Comparison of ENCODE assay signal across 1 cellular context in genomic region chr6:157317129-157317814, GRCh38.
TF ChIP-seq lines count a peak whose summit lies in the region.

No MANE protein-coding gene starts in this region.

TF ChIP-seq in K562, 482 proteins besides CTCF, POLR2A, EP300 and RAD21 (continued from another document):
- peak in 1 of 2 experiments; percentile 87; a peak in 2 of 4 replicates for TF ChIP-seq TBL1XR1 (IDR thresholded peaks at IDR 0.05; ENCODE audit: low read length in 2 of 2)
- 0 out of 2 replicates have a peak, but pooled peaks have one; percentile 29 for TF ChIP-seq OTX1 (CRISPR knock-in tag; IDR thresholded peaks at IDR 0.05)
- TF ChIP-seq AFF4 (CRISPR knock-in tag; IDR thresholded peaks at IDR 0.05): peak; percentile 52; the same call in 1 of the 2 replicates
- no peak for TF ChIP-seq ETS1 (conservative IDR thresholded peaks at IDR 0.05; ENCODE audit: control insufficient read depth, low read depth, low read length)
- TF ChIP-seq CAMTA2 (CRISPR knock-in tag; conservative IDR thresholded peaks at IDR 0.05): no peak
- TF ChIP-seq HLTF (IDR thresholded peaks at IDR 0.05): peak; percentile 67
- TF ChIP-seq IRF2 (CRISPR knock-in tag; IDR thresholded peaks at IDR 0.05): no peak
- TF ChIP-seq ZNF124 (CRISPR knock-in tag; IDR thresholded peaks at IDR 0.05): no peak
- TF ChIP-seq CBFA2T2 (conservative IDR thresholded peaks at IDR 0.05): peak; percentile 2; the same call in 1 of the 2 replicates
- TF ChIP-seq ZSCAN32 (CRISPR knock-in tag; IDR thresholded peaks at IDR 0.05): no peak
- TF ChIP-seq U2AF1 (optimal IDR thresholded peaks at IDR 0.05; ENCODE audit: low read depth, low read length): no peak
- TF ChIP-seq ZBTB11 (CRISPR knock-in tag; IDR thresholded peaks at IDR 0.05): peak in 1 of 3 experiments; percentile 62; a peak in 1 of 6 replicates
- TF ChIP-seq ZNF512 (tag; IDR thresholded peaks at IDR 0.05): no peak
- TF ChIP-seq DDX20 (tag; IDR thresholded peaks at IDR 0.05; ENCODE audit: low read depth): no peak
- TF ChIP-seq SMC3 (conservative IDR thresholded peaks at IDR 0.05; ENCODE audit: insufficient read depth, low read depth, low read length): no peak
TF ChIP-seq in K562: peak in this region for 137.
